ENCODE assay signal across 1 cellular context in the genomic region with DNA sequence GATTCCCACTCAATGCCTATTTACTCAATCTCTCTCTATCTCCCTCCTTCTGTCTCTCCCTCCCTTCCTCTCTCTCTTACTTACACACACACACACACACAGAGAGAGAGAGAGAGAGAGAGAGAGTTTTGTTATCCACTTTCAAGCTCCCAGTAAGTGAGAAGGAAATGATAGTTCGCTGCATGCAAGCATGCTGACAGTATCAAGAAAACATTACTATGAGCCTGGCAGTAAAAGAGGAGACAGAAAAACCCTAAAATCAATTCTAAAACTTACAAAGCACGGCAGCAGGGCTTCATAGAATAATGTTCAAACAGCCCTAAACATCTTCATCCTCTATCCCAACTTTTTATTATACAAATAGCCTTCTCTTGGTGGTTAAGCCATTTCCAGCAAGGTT.
TF ChIP-seq lines count a peak whose summit lies in the region.

No MANE protein-coding gene starts in this region.

TF ChIP-seq in WTC11, 78 proteins besides CTCF, POLR2A, EP300 and RAD21 (continued from another document):
- TF ChIP-seq, protein P1, sequence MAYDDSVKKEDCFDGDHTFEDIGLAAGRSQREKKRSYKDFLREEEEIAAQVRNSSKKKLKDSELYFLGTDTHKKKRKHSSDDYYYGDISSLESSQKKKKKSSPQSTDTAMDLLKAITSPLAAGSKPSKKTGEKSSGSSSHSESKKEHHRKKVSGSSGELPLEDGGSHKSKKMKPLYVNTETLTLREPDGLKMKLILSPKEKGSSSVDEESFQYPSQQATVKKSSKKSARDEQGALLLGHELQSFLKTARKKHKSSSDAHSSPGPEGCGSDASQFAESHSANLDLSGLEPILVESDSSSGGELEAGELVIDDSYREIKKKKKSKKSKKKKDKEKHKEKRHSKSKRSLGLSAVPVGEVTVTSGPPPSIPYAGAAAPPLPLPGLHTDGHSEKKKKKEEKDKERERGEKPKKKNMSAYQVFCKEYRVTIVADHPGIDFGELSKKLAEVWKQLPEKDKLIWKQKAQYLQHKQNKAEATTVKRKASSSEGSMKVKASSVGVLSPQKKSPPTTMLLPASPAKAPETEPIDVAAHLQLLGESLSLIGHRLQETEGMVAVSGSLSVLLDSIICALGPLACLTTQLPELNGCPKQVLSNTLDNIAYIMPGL (CRISPR knock-in tag; IDR thresholded peaks at IDR 0.05) = no peak
- TF ChIP-seq FOXJ3 (CRISPR knock-in tag; IDR thresholded peaks at IDR 0.05; ENCODE audit: borderline replicate concordance) (no peak), JUN (CRISPR knock-in tag; IDR thresholded peaks at IDR 0.05) (no peak)
- TF ChIP-seq, protein P2, sequence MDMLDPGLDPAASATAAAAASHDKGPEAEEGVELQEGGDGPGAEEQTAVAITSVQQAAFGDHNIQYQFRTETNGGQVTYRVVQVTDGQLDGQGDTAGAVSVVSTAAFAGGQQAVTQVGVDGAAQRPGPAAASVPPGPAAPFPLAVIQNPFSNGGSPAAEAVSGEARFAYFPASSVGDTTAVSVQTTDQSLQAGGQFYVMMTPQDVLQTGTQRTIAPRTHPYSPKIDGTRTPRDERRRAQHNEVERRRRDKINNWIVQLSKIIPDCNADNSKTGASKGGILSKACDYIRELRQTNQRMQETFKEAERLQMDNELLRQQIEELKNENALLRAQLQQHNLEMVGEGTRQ (CRISPR knock-in tag; IDR thresholded peaks at IDR 0.05) = no peak
- TF ChIP-seq, protein P3, sequence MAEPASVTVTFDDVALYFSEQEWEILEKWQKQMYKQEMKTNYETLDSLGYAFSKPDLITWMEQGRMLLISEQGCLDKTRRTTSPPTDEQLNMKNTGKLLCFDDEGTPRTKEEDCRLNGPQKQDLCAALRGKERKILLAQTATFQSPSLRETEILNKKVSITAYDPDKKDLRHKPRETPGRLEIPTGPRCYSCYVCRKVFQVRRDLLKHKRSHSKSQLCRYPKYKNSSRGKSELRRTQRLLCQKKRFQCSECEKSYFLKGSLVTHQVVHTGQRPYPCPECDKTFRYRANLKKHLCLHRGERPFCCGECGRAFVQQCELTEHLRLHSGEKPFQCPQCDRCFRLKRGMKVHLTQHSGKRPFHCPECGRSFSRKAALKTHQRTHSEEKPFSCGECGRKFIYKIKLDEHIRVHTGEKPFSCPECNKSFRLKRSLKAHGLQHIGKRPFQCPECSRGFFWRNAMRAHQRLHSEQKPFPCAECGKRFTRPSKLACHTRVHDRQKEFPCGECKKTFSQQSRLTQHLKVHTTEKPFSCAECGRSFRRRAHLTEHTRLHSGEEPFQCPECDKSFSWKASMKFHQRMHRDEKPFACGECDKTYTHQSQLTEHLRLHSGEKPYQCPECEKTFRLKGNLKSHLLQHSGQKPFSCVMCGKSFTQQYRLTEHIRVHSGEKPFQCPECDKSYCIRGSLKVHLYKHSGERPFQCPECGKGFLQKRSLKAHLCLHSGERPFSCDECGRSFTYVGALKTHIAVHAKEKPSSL (CRISPR knock-in tag; conservative IDR thresholded peaks at IDR 0.05) = no peak
- TF ChIP-seq, protein P4, sequence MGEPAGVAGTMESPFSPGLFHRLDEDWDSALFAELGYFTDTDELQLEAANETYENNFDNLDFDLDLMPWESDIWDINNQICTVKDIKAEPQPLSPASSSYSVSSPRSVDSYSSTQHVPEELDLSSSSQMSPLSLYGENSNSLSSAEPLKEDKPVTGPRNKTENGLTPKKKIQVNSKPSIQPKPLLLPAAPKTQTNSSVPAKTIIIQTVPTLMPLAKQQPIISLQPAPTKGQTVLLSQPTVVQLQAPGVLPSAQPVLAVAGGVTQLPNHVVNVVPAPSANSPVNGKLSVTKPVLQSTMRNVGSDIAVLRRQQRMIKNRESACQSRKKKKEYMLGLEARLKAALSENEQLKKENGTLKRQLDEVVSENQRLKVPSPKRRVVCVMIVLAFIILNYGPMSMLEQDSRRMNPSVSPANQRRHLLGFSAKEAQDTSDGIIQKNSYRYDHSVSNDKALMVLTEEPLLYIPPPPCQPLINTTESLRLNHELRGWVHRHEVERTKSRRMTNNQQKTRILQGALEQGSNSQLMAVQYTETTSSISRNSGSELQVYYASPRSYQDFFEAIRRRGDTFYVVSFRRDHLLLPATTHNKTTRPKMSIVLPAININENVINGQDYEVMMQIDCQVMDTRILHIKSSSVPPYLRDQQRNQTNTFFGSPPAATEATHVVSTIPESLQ (CRISPR knock-in tag; IDR thresholded peaks at IDR 0.05) = no peak
